Comparison of ENCODE assay signal across 20 cellular contexts in genomic region chr11:96119211-96119610, GRCh38.
DNase-seq lines count a peak whose midpoint lies in the region; ATAC-seq and TF ChIP-seq lines count a peak whose summit lies in the region.
"Had no signal": no experiment of that assay in that cellular context is flagged by ENCODE, and none has a peak within 500 bp of the region (broad histone marks: within the 10 kb centered on the region; RNA-seq: fewer than 3 reads in every experiment).

No MANE protein-coding gene starts in this region.

- H3K4me2 ChIP-seq in GM23338 = no peak overlapping the region
- H3K4me2 ChIP-seq: A549; BLaER1 treated with 17β-estradiol and CSF1 and Interleukin-3, amounts not matched to agents 10 nM and 100 nM had no signal

- no peaks in the 10 kb centered on the region for H3K27me3 Mint-ChIP-seq in activated naive CD8-positive, alpha-beta T cell
- no peaks in the 10 kb centered on the region for H3K27me3 Mint-ChIP-seq in activated naive CD8-positive, alpha-beta T cell treated with anti-CD3 and anti-CD28 coated beads for 36 hours
- H3K27me3 Mint-ChIP-seq in GM23338 (ENCODE audit: insufficient read depth, low read depth, poor library complexity) = no peaks in the 10 kb centered on the region
- H3K27me3 Mint-ChIP-seq: B cell; CD4-positive, alpha-beta T cell had no signal

- H3K36me3 Mint-ChIP-seq in activated naive CD8-positive, alpha-beta T cell = peaks cover 32% of the 10 kb centered on the region
- H3K36me3 Mint-ChIP-seq in activated naive CD8-positive, alpha-beta T cell treated with anti-CD3 and anti-CD28 coated beads for 36 hours = peaks cover 36% of the 10 kb centered on the region
- no peaks in the 10 kb centered on the region for H3K36me3 Mint-ChIP-seq in GM23338 (ENCODE audit: low read depth)

- no peak overlapping the region for H3K4me3 Mint-ChIP-seq in activated naive CD8-positive, alpha-beta T cell
- H3K4me3 Mint-ChIP-seq in activated naive CD8-positive, alpha-beta T cell treated with anti-CD3 and anti-CD28 coated beads for 36 hours = no peak overlapping the region
- H3K4me3 Mint-ChIP-seq in GM23338 = no peak overlapping the region
- H3K4me3 Mint-ChIP-seq: B cell; CD4-positive, alpha-beta T cell; CD8-positive, alpha-beta T cell had no signal

- peaks cover 46% of the 10 kb centered on the region for H3K4me1 Mint-ChIP-seq in activated naive CD8-positive, alpha-beta T cell (ENCODE audit: low read depth)
- peaks cover 39% of the 10 kb centered on the region for H3K4me1 Mint-ChIP-seq in activated naive CD8-positive, alpha-beta T cell treated with anti-CD3 and anti-CD28 coated beads for 36 hours
- peaks cover 10% of the 10 kb centered on the region for H3K4me1 Mint-ChIP-seq in GM23338

- H3K27me3 ChIP-seq in GM23338 (ENCODE audit: insufficient read depth) = no peaks in the 10 kb centered on the region
- H3K27me3 ChIP-seq: BLaER1 treated with 17β-estradiol and CSF1 and Interleukin-3, amounts not matched to agents 10 nM and 100 nM had no signal

- no peaks in the 10 kb centered on the region for H3K4me1 ChIP-seq in GM23338 (ENCODE audit: insufficient read depth)
- H3K4me1 ChIP-seq: A549, Caco-2 had no signal

- no peaks in the 10 kb centered on the region for H3K79me2 ChIP-seq in GM23338 (replicated peaks; ENCODE audit: insufficient read depth)

- H3K9me2 ChIP-seq in GM23338 (ENCODE audit: insufficient read depth) = peaks cover 8% of the 10 kb centered on the region

- no peak for DNase-seq in activated naive CD8-positive, alpha-beta T cell treated with anti-CD3 and anti-CD28 coated beads for 36 hours
- peak; percentile 78 for DNase-seq in cerebellar cortex (ENCODE audit: low spot score)
- DNase-seq in DMS153 treated with DMSO at 0.1 percent for 48 hours (lab: John Stamatoyannopoulos, UW; ENCODE audit: unreplicated experiment) = no peak
- DNase-seq in GM23338 (ENCODE audit: low spot score) = no peak
- DNase-seq: AML-193; Caco-2; Calu3; CD4-positive, alpha-beta T cell; CD8-positive, alpha-beta T cell; DMS53; DMS79; DND-41; EL; GF-D8 had no signal

- no peak for TF ChIP-seq CTCF in GM23338 (conservative IDR thresholded peaks at IDR 0.05; ENCODE audit: low read depth in 2 of 2)

- no peaks in the 10 kb centered on the region for H3F3A ChIP-seq in GM23338 (replicated peaks; ENCODE audit: low read depth)

- H3K27ac ChIP-seq in GM23338 (ENCODE audit: low read depth) = no peak overlapping the region
- H3K27ac ChIP-seq: 22Rv1; A549; BLaER1 treated with 17β-estradiol and CSF1 and Interleukin-3, amounts not matched to agents 10 nM and 100 nM; C4-2B had no signal

- no peak overlapping the region for H2AFZ ChIP-seq in GM23338

- peak overlapping the region; percentile 5 for H3K27ac Mint-ChIP-seq in activated naive CD8-positive, alpha-beta T cell
- no peak overlapping the region for H3K27ac Mint-ChIP-seq in activated naive CD8-positive, alpha-beta T cell treated with anti-CD3 and anti-CD28 coated beads for 36 hours
- no peak overlapping the region for H3K27ac Mint-ChIP-seq in GM23338
- H3K27ac Mint-ChIP-seq: B cell; CD4-positive, alpha-beta T cell had no signal

- no peak for ATAC-seq in GM23338
- ATAC-seq: A549; CD8-positive, alpha-beta T cell had no signal

- no peaks in the 10 kb centered on the region for H4K20me1 ChIP-seq in GM23338 (replicated peaks; ENCODE audit: insufficient read depth)

- H3K36me3 ChIP-seq in GM23338 (ENCODE audit: insufficient read depth) = no peaks in the 10 kb centered on the region

- H3K4me3 ChIP-seq in GM23338 = no peak overlapping the region
- H3K4me3 ChIP-seq: A549; BLaER1 treated with 17β-estradiol and CSF1 and Interleukin-3, amounts not matched to agents 10 nM and 100 nM had no signal

- H3K9me3 Mint-ChIP-seq in activated naive CD8-positive, alpha-beta T cell (ENCODE audit: low read depth) = no peaks in the 10 kb centered on the region
- no peaks in the 10 kb centered on the region for H3K9me3 Mint-ChIP-seq in activated naive CD8-positive, alpha-beta T cell treated with anti-CD3 and anti-CD28 coated beads for 36 hours
- H3K9me3 Mint-ChIP-seq in GM23338 = no peaks in the 10 kb centered on the region
- H3K9me3 Mint-ChIP-seq: CD4-positive, alpha-beta T cell; CD8-positive, alpha-beta T cell had no signal

TF ChIP-seq in GM23338, 12 proteins besides CTCF, POLR2A, EP300 and RAD21:
- TF ChIP-seq POLR2AphosphoS5 (IDR thresholded peaks at IDR 0.05; ENCODE audit: low read depth) (no peak), ZNF462 (CRISPR knock-in tag; IDR thresholded peaks at IDR 0.05) (no peak), EZH2 (IDR thresholded peaks at IDR 0.05; ENCODE audit: low read depth, unreplicated experiment) (no peak), REST (IDR thresholded peaks at IDR 0.05; ENCODE audit: unreplicated experiment) (no peak)
